8 cellular contexts compared by ENCODE assay signal in the genomic region with DNA sequence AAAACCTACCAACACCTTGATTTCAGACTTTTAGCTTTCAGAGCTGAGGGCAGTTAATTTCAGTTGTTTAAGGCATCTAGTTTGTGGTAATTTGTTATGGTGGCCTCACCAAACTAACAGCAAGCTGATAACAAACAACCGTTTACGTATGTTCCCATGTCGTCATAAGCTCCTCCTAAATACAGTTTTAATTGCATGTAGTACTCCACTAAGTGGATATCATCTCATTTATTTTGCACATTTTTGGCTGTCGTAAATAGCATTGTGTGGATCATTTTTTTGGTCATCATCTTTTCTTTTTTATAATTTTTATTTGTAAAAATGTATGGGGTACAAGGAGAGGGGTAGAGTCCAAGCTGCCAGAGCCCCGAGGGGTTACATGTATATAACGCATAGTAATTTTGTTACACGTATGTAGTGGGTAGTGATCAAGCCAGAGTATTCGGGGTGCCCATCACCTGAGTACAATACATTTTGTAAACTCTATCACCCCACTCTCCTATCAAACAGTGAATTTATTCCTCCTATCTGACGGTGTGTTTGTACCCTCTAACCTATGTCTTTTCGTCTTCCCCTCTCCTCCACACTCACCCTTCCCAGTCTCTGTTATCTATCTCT.
"Had no signal": no experiment of that assay in that cellular context is flagged by ENCODE, and none has a peak within 500 bp of the region (broad histone marks: within the 10 kb centered on the region; RNA-seq: fewer than 3 reads in every experiment).

No MANE protein-coding gene starts in this region.

- H3K4me2 ChIP-seq: KMS-11 had no signal

- H3K27ac ChIP-seq: HL-60, KMS-11 had no signal

- H3K4me1 Mint-ChIP-seq: IgD-negative memory B cell had no signal

- DNase-seq: IMR-90, KBM-7, KG1 had no signal

- H3K9ac ChIP-seq: KMS-11 had no signal

- ATAC-seq: K562 had no signal

- H3K4me3 ChIP-seq: K562 had no signal

- H3K27ac Mint-ChIP-seq: IgD-negative memory B cell had no signal

- H3K4me3 Mint-ChIP-seq: IgD-negative memory B cell had no signal

- FAIRE-seq: HTR-8/SVneo, K562 had no signal
